Comparison of ENCODE assay signal across 1 cellular context in the genomic region with DNA sequence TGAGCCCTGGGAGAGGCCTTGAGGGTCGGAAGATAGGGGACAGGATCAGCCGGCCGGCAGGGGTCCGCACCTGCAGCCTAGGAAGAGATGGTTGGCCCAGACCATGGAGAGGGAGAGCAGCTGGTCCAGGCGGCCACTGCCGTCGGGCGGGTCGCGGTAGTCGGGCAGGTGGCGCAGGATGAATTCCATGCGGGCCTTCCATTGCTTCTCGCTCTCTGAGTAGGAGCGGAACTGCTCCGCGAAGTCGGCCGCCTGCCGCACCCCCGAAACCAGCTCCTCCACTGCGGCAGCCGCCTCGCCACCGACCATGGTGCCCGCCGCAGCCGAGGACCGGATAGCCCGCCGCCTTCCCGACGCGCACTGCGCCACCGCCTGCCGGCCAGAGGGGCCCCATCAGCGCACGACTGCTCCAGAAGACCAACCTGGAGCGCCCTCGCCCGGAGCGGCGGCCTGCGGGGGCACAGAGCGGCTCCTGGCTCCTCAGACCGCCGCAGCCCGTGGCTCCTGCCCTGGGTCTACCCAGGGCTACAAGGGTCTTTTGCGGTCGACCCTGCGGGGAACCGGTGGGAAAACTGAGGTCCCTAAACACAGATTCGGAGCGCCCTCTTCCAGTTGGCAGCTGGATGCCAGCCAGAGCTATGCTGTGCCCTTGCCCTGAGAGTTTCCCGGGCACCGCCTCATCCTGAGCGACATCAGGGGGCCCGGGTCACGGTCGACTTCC.
TF ChIP-seq lines count a peak whose summit lies in the region.

A gene with protein sequence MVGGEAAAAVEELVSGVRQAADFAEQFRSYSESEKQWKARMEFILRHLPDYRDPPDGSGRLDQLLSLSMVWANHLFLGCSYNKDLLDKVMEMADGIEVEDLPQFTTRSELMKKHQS (minus strand): TSS at position 336 of the 721 bp plus-strand sequence. CDS start 27 bp downstream, at position 309.

TF ChIP-seq in HepG2, 621 proteins besides CTCF, POLR2A, EP300 and RAD21 (continued from another document and continues in another):
- TF ChIP-seq RCOR2 (CRISPR knock-in tag; IDR thresholded peaks at IDR 0.05) (peak; percentile 56; the same call in 1 of the 2 replicates), SMARCE1 (IDR thresholded peaks at IDR 0.05; ENCODE audit: borderline replicate concordance) (no peak), ATF7 (IDR thresholded peaks at IDR 0.05) (no peak), ATF7 (CRISPR knock-in tag; IDR thresholded peaks at IDR 0.05) (peak; percentile 79; the same call in 1 of the 2 replicates), FOXC1 (CRISPR knock-in tag; IDR thresholded peaks at IDR 0.05; ENCODE audit: borderline replicate concordance) (peak; percentile 83; the same call in 1 of the 2 replicates), ARHGAP35 (CRISPR knock-in tag; IDR thresholded peaks at IDR 0.05; ENCODE audit: borderline replicate concordance) (peak; percentile 58; the same call in 1 of the 2 replicates), ZNF136 (CRISPR knock-in tag; IDR thresholded peaks at IDR 0.05; ENCODE audit: low read depth) (peak; percentile 66; the same call in 1 of the 2 replicates), ZNF12 (CRISPR knock-in tag; IDR thresholded peaks at IDR 0.05) (peak; percentile 61; the same call in 1 of the 2 replicates), ZNF75D (CRISPR knock-in tag; IDR thresholded peaks at IDR 0.05; ENCODE audit: borderline replicate concordance) (no peak), ZNF20 (CRISPR knock-in tag; IDR thresholded peaks at IDR 0.05) (0 out of 2 replicates have a peak, but pooled peaks have one; percentile 73), ZBTB38 (CRISPR knock-in tag; IDR thresholded peaks at IDR 0.05) (peak; percentile 94), TRIM24 (CRISPR knock-in tag; IDR thresholded peaks at IDR 0.05) (no peak), ZNF749 (CRISPR knock-in tag; IDR thresholded peaks at IDR 0.05; ENCODE audit: borderline replicate concordance) (peak; percentile 91; the same call in 1 of the 2 replicates), ZSCAN31 (CRISPR knock-in tag; IDR thresholded peaks at IDR 0.05; ENCODE audit: low read depth) (peak; percentile 98), JDP2 (CRISPR knock-in tag; IDR thresholded peaks at IDR 0.05; ENCODE audit: borderline replicate concordance) (no peak; the same call in 1 of the 2 replicates), BRCA1 (CRISPR knock-in tag; IDR thresholded peaks at IDR 0.05) (peak; percentile 71; the same call in 1 of the 2 replicates), PHF21A (CRISPR knock-in tag; IDR thresholded peaks at IDR 0.05) (peak; percentile 88), SIX4 (CRISPR knock-in tag; IDR thresholded peaks at IDR 0.05) (0 out of 2 replicates have a peak, but pooled peaks have one; percentile 43), SOX6 (IDR thresholded peaks at IDR 0.05) (no peak), SOX6 (CRISPR knock-in tag; IDR thresholded peaks at IDR 0.05) (peak; percentile 85), ZNF775 (CRISPR knock-in tag; IDR thresholded peaks at IDR 0.05; ENCODE audit: borderline replicate concordance) (no peak), ZNF780A (CRISPR knock-in tag; IDR thresholded peaks at IDR 0.05) (peak; percentile 86), IKZF1 (IDR thresholded peaks at IDR 0.05) (no peak), MTF1 (CRISPR knock-in tag; IDR thresholded peaks at IDR 0.05) (no peak), ERF (CRISPR knock-in tag; IDR thresholded peaks at IDR 0.05) (peak; percentile 96)
- TF ChIP-seq, protein P1, sequence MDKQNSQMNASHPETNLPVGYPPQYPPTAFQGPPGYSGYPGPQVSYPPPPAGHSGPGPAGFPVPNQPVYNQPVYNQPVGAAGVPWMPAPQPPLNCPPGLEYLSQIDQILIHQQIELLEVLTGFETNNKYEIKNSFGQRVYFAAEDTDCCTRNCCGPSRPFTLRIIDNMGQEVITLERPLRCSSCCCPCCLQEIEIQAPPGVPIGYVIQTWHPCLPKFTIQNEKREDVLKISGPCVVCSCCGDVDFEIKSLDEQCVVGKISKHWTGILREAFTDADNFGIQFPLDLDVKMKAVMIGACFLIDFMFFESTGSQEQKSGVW (CRISPR knock-in tag; IDR thresholded peaks at IDR 0.05; ENCODE audit: borderline replicate concordance), result no peak
- TF ChIP-seq, protein P2, sequence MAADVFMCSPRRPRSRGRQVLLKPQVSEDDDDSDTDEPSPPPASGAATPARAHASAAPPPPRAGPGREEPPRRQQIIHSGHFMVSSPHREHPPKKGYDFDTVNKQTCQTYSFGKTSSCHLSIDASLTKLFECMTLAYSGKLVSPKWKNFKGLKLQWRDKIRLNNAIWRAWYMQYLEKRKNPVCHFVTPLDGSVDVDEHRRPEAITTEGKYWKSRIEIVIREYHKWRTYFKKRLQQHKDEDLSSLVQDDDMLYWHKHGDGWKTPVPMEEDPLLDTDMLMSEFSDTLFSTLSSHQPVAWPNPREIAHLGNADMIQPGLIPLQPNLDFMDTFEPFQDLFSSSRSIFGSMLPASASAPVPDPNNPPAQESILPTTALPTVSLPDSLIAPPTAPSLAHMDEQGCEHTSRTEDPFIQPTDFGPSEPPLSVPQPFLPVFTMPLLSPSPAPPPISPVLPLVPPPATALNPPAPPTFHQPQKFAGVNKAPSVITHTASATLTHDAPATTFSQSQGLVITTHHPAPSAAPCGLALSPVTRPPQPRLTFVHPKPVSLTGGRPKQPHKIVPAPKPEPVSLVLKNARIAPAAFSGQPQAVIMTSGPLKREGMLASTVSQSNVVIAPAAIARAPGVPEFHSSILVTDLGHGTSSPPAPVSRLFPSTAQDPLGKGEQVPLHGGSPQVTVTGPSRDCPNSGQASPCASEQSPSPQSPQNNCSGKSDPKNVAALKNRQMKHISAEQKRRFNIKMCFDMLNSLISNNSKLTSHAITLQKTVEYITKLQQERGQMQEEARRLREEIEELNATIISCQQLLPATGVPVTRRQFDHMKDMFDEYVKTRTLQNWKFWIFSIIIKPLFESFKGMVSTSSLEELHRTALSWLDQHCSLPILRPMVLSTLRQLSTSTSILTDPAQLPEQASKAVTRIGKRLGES (CRISPR knock-in tag; IDR thresholded peaks at IDR 0.05; ENCODE audit: borderline replicate concordance), result peak; percentile 70; the same call in 1 of the 2 replicates
- TF ChIP-seq, protein P3, sequence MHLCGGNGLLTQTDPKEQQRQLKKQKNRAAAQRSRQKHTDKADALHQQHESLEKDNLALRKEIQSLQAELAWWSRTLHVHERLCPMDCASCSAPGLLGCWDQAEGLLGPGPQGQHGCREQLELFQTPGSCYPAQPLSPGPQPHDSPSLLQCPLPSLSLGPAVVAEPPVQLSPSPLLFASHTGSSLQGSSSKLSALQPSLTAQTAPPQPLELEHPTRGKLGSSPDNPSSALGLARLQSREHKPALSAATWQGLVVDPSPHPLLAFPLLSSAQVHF (CRISPR knock-in tag; IDR thresholded peaks at IDR 0.05), result peak; percentile 87; the same call in 1 of the 2 replicates
- TF ChIP-seq, protein P4, sequence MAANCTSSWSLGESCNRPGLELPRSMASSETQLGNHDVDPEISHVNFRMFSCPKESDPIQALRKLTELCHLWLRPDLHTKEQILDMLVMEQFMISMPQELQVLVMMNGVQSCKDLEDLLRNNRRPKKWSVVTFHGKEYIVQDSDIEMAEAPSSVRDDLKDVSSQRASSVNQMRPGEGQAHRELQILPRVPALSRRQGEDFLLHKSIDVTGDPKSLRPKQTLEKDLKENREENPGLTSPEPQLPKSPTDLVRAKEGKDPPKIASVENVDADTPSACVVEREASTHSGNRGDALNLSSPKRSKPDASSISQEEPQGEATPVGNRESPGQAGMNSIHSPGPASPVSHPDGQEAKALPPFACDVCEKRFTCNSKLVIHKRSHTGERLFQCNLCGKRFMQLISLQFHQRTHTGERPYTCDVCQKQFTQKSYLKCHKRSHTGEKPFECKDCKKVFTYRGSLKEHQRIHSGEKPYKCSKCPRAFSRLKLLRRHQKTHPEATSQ (CRISPR knock-in tag; IDR thresholded peaks at IDR 0.05; ENCODE audit: borderline replicate concordance), result peak; percentile 76; the same call in 1 of the 2 replicates
- TF ChIP-seq, protein P5, sequence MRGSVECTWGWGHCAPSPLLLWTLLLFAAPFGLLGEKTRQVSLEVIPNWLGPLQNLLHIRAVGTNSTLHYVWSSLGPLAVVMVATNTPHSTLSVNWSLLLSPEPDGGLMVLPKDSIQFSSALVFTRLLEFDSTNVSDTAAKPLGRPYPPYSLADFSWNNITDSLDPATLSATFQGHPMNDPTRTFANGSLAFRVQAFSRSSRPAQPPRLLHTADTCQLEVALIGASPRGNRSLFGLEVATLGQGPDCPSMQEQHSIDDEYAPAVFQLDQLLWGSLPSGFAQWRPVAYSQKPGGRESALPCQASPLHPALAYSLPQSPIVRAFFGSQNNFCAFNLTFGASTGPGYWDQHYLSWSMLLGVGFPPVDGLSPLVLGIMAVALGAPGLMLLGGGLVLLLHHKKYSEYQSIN (CRISPR knock-in tag; IDR thresholded peaks at IDR 0.05; ENCODE audit: borderline replicate concordance), result no peak
- TF ChIP-seq, protein P6, sequence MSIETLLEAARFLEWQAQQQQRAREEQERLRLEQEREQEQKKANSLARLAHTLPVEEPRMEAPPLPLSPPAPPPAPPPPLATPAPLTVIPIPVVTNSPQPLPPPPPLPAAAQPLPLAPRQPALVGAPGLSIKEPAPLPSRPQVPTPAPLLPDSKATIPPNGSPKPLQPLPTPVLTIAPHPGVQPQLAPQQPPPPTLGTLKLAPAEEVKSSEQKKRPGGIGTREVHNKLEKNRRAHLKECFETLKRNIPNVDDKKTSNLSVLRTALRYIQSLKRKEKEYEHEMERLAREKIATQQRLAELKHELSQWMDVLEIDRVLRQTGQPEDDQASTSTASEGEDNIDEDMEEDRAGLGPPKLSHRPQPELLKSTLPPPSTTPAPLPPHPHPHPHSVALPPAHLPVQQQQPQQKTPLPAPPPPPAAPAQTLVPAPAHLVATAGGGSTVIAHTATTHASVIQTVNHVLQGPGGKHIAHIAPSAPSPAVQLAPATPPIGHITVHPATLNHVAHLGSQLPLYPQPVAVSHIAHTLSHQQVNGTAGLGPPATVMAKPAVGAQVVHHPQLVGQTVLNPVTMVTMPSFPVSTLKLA (IDR thresholded peaks at IDR 0.05), result no peak
- TF ChIP-seq, protein P7, sequence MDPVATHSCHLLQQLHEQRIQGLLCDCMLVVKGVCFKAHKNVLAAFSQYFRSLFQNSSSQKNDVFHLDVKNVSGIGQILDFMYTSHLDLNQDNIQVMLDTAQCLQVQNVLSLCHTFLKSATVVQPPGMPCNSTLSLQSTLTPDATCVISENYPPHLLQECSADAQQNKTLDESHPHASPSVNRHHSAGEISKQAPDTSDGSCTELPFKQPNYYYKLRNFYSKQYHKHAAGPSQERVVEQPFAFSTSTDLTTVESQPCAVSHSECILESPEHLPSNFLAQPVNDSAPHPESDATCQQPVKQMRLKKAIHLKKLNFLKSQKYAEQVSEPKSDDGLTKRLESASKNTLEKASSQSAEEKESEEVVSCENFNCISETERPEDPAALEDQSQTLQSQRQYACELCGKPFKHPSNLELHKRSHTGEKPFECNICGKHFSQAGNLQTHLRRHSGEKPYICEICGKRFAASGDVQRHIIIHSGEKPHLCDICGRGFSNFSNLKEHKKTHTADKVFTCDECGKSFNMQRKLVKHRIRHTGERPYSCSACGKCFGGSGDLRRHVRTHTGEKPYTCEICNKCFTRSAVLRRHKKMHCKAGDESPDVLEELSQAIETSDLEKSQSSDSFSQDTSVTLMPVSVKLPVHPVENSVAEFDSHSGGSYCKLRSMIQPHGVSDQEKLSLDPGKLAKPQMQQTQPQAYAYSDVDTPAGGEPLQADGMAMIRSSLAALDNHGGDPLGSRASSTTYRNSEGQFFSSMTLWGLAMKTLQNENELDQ (CRISPR knock-in tag; IDR thresholded peaks at IDR 0.05; ENCODE audit: borderline replicate concordance), result no peak
- TF ChIP-seq, protein P8, sequence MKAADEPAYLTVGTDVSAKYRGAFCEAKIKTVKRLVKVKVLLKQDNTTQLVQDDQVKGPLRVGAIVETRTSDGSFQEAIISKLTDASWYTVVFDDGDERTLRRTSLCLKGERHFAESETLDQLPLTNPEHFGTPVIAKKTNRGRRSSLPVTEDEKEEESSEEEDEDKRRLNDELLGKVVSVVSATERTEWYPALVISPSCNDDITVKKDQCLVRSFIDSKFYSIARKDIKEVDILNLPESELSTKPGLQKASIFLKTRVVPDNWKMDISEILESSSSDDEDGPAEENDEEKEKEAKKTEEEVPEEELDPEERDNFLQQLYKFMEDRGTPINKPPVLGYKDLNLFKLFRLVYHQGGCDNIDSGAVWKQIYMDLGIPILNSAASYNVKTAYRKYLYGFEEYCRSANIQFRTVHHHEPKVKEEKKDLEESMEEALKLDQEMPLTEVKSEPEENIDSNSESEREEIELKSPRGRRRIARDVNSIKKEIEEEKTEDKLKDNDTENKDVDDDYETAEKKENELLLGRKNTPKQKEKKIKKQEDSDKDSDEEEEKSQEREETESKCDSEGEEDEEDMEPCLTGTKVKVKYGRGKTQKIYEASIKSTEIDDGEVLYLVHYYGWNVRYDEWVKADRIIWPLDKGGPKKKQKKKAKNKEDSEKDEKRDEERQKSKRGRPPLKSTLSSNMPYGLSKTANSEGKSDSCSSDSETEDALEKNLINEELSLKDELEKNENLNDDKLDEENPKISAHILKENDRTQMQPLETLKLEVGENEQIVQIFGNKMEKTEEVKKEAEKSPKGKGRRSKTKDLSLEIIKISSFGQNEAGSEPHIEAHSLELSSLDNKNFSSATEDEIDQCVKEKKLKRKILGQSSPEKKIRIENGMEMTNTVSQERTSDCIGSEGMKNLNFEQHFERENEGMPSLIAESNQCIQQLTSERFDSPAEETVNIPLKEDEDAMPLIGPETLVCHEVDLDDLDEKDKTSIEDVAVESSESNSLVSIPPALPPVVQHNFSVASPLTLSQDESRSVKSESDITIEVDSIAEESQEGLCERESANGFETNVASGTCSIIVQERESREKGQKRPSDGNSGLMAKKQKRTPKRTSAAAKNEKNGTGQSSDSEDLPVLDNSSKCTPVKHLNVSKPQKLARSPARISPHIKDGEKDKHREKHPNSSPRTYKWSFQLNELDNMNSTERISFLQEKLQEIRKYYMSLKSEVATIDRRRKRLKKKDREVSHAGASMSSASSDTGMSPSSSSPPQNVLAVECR (CRISPR knock-in tag; IDR thresholded peaks at IDR 0.05; ENCODE audit: borderline replicate concordance), result peak; percentile 96
- TF ChIP-seq, protein P9, sequence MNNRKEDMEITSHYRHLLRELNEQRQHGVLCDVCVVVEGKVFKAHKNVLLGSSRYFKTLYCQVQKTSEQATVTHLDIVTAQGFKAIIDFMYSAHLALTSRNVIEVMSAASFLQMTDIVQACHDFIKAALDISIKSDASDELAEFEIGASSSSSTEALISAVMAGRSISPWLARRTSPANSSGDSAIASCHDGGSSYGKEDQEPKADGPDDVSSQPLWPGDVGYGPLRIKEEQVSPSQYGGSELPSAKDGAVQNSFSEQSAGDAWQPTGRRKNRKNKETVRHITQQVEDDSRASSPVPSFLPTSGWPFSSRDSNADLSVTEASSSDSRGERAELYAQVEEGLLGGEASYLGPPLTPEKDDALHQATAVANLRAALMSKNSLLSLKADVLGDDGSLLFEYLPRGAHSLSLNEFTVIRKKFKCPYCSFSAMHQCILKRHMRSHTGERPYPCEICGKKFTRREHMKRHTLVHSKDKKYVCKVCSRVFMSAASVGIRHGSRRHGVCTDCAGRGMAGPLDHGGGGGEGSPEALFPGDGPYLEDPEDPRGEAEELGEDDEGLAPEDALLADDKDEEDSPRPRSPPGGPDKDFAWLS (CRISPR knock-in tag; IDR thresholded peaks at IDR 0.05; ENCODE audit: borderline replicate concordance), result peak; percentile 93; the same call in 1 of the 2 replicates
- TF ChIP-seq, protein P10, sequence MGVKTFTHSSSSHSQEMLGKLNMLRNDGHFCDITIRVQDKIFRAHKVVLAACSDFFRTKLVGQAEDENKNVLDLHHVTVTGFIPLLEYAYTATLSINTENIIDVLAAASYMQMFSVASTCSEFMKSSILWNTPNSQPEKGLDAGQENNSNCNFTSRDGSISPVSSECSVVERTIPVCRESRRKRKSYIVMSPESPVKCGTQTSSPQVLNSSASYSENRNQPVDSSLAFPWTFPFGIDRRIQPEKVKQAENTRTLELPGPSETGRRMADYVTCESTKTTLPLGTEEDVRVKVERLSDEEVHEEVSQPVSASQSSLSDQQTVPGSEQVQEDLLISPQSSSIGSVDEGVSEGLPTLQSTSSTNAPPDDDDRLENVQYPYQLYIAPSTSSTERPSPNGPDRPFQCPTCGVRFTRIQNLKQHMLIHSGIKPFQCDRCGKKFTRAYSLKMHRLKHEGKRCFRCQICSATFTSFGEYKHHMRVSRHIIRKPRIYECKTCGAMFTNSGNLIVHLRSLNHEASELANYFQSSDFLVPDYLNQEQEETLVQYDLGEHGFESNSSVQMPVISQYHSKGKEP (CRISPR knock-in tag; IDR thresholded peaks at IDR 0.05), result no peak
